ENCODE assay signal across 8 cellular contexts in genomic region chr11:76919887-76920746, GRCh38. TPM values are rescaled to one million over a fixed set of nuclear protein-coding genes. Genes with fewer than 3 reads are reported as not detected.
DNase-seq lines count a peak whose midpoint lies in the region; ATAC-seq and TF ChIP-seq lines count a peak whose summit lies in the region.

No MANE protein-coding gene starts in this region.

- no peak for TF ChIP-seq POLR2A in stomach (IDR thresholded peaks at IDR 0.05)

- no peaks in the 10 kb centered on the region for H3K27me3 Mint-ChIP-seq in nephron (ENCODE audit: low read depth)

- H3K4me2 ChIP-seq in Loucy (ENCODE audit: low read depth, low read length, poor library complexity, severe bottlenecking) = peak overlapping the region; percentile 77

- H2AFZ ChIP-seq in Loucy (ENCODE audit: low read length) = peak overlapping the region; percentile 97

- DNase-seq in Ammon's horn (ENCODE audit: low spot score) (peak; percentile 91), RPMI7951 (ENCODE audit: low read depth) (peak; percentile 78), activated T-helper 1 cell treated with Interleukin-2 at 50 U/mL for 16 hours (ENCODE audit: low read depth) (peak; percentile 15), fibroblast of mammary gland (ENCODE audit: low read depth) (peak; percentile 81), stomach (peak; percentile 83)

- H3K9me3 Mint-ChIP-seq in nephron = no peaks in the 10 kb centered on the region

- H3K27me3 ChIP-seq in Loucy (ENCODE audit: insufficient read depth, low read length, poor library complexity, severe bottlenecking) = no peaks in the 10 kb centered on the region
- no peaks in the 10 kb centered on the region for H3K27me3 ChIP-seq in stomach

- H3K9me2 ChIP-seq in Loucy (replicated peaks; ENCODE audit: low read depth, low read length) = no peaks in the 10 kb centered on the region

- H3K36me3 Mint-ChIP-seq in nephron (ENCODE audit: low read depth) = no peaks in the 10 kb centered on the region

- TF ChIP-seq CTCF in Loucy (conservative IDR thresholded peaks at IDR 0.05; ENCODE audit: low read length) (peak; percentile 99), fibroblast of mammary gland (conservative IDR thresholded peaks at IDR 0.05; ENCODE audit: control insufficient read depth, insufficient read depth, low read depth, low read length) (peak; percentile 96), nephron (IDR thresholded peaks at IDR 0.05; ENCODE audit: unreplicated experiment in 3 of 3) (peak; percentile 84 to 91 (median 86)), stomach (IDR thresholded peaks at IDR 0.05) (peak in 5 of 7 experiments; percentile 71 to 92 (median 81))

- WGBS in stomach, 5 donors = 16 to 26% (median 19%) methylated on average over 7 of the region's 7 CpGs

- peaks cover 7% of the 10 kb centered on the region for H3K4me1 Mint-ChIP-seq in nephron

- peak; percentile 52 for ATAC-seq in GM19397 (IDR thresholded peaks at IDR 0.05; ENCODE audit: unreplicated experiment)

- TF ChIP-seq EP300 in stomach (IDR thresholded peaks at IDR 0.05) = no peak

- peak overlapping the region in 2 of 3 experiments; percentile 49 to 88 for H3K27ac Mint-ChIP-seq in nephron

- H3K79me2 ChIP-seq in Loucy (ENCODE audit: insufficient read depth, low read length) = no peaks in the 10 kb centered on the region

- H3K4me3 ChIP-seq in Loucy (ENCODE audit: low read length, poor library complexity, severe bottlenecking) = peak overlapping the region; percentile 74
- H3K4me3 ChIP-seq in fibroblast of mammary gland (ENCODE audit: control insufficient read depth, low read depth, low read length) = no peak overlapping the region
- peak overlapping the region in 1 of 4 donors; percentile 20 for H3K4me3 ChIP-seq in stomach

- H4K20me1 ChIP-seq in Loucy (ENCODE audit: insufficient read depth, low read length, poor library complexity, severe bottlenecking) = peaks cover 4% of the 10 kb centered on the region

- H3K4me1 ChIP-seq in Loucy (ENCODE audit: insufficient read depth, low read length, poor library complexity, severe bottlenecking) = peaks cover 8% of the 10 kb centered on the region
- peaks cover 0 to 33% (median 20%) of the 10 kb centered on the region in 4 donors for H3K4me1 ChIP-seq in stomach

- H3K36me3 ChIP-seq in Loucy (ENCODE audit: insufficient read depth, low read length) (no peaks in the 10 kb centered on the region), stomach (no peaks in the 10 kb centered on the region)

- H3F3A ChIP-seq in Loucy (ENCODE audit: low read depth) = no peaks in the 10 kb centered on the region

- intact Hi-C loops in stomach (cut with DNase I; ENCODE audit: low total_unique reads) = loop anchor here (5.0 kb wide), 1 partner anchor 113 kb away; no protein-coding TSS in a partner anchor

- H3K9me3 ChIP-seq in Loucy (ENCODE audit: insufficient read depth, low read depth, low read length) (no peaks in the 10 kb centered on the region), stomach (no peaks in the 10 kb centered on the region)

- H3K4me3 Mint-ChIP-seq in nephron = no peak overlapping the region

- peak overlapping the region; percentile 2 to 69 (median 54) for H3K27ac ChIP-seq in stomach

- H3K9ac ChIP-seq in Loucy (ENCODE audit: low read depth, low read length, poor library complexity, severe bottlenecking) = peak overlapping the region; percentile 51

RNA-seq across cellular contexts. Expression of gene ACER3, which starts 59.4 kb away (rescaled TPM):
- total RNA-seq in RPMI7951 (2014; rRNA removed; shearing (Covaris generic)) = 41.9 and 47.2 TPM in 2 replicates
- 10 to 100 TPM in 3 of 5 donors, 1 to 10 TPM in 2; 4.7 to 25.9 (median 20.4) TPM for total RNA-seq in stomach
- 1 to 10 TPM; 2.1 to 7.9 (median 3.0) TPM for polyA plus RNA-seq in stomach

Comparison
In these comparisons a context has a peak if more than half of its experiments do, and no peak if none do; other contexts are left out.
1. DNase-seq: peak in every context shown above with its lines; median percentile 91 in Ammon's horn; 83 in stomach; 81 in fibroblast of mammary gland; 78 in RPMI7951; 15 in activated T-helper 1 cell treated with Interleukin-2 at 50 U/mL for 16 hours.